ENCODE assay signal across 13 cellular contexts in genomic region chr9:110835404-110835803, GRCh38.
DNase-seq lines count a peak whose midpoint lies in the region; ATAC-seq, FAIRE-seq and TF ChIP-seq lines count a peak whose summit lies in the region.
"Had no signal": no experiment of that assay in that cellular context is flagged by ENCODE, and none has a peak within 500 bp of the region (broad histone marks: within the 10 kb centered on the region; RNA-seq: fewer than 3 reads in every experiment).

No MANE protein-coding gene starts in this region.

- H3K9me3 Mint-ChIP-seq in T-cell: peaks cover 2 to 7% (median 4%) of the 10 kb centered on the region in 3 donors

- CTCF ChIA-PET in T-cell (lab: Charles Lee): no interaction called here

- no peaks in the 10 kb centered on the region for H3K9me3 ChIP-seq in adipocyte (ENCODE audit: control insufficient read depth, low read length)

- TF ChIP-seq POLR2A in H54 (IDR thresholded peaks at IDR 0.05; ENCODE audit: low read depth, low read length) (no peak), GM12892 (IDR thresholded peaks at IDR 0.05; ENCODE audit: low read depth, low read length) (no peak)

- H3K27me3 Mint-ChIP-seq in T-cell: no peaks in the 10 kb centered on the region
- H3K27me3 Mint-ChIP-seq: B cell, T-helper 17 cell had no signal

- H3K36me3 ChIP-seq in adipocyte (ENCODE audit: control insufficient read depth, insufficient read depth, low read length, severe bottlenecking): no peaks in the 10 kb centered on the region

- H3K9ac ChIP-seq in adipocyte (ENCODE audit: low read length): peak overlapping the region; percentile 73

- no peak for ATAC-seq in T-cell (replicated peaks in 1 of 4)
- ATAC-seq: T-helper 17 cell had no signal

- peak; percentile 14 for DNase-seq in 8988T
- DNase-seq in H54 (ENCODE audit: insufficient read length, low spot score): peak; percentile 54
- peak; percentile 81 for DNase-seq in adipocyte (ENCODE audit: low read depth)
- DNase-seq in iPS-NIHi11 (ENCODE audit: low spot score): peak; percentile 11
- no peak for DNase-seq in GM12892 (ENCODE audit: insufficient read length)
- no peak for DNase-seq in HT-29 (ENCODE audit: low spot score)
- DNase-seq in T-cell: no peak
- DNase-seq in DMS53 (lab: John Stamatoyannopoulos, UW): no peak
- DNase-seq: NCI-H1417 treated with DMSO at 0.1 percent for 48 hours; NCI-H82; stimulated activated CD8-positive, alpha-beta memory T cell treated with anti-CD3 and anti-CD28 coated beads, Interleukin-4, amount 100 ng/mL, for 48 hours; T-helper 17 cell had no signal

- no peak overlapping the region for H3K4me3 ChIP-seq in adipocyte (ENCODE audit: low read length)

- peak; percentile 99 for FAIRE-seq in H54 (lab: Jason Lieb, UNC)
- FAIRE-seq in GM12892 (lab: Jason Lieb, UNC): no peak

- no peak overlapping the region for H3K4me3 Mint-ChIP-seq in T-cell
- H3K4me3 Mint-ChIP-seq: B cell, T-helper 17 cell had no signal

- H3K36me3 Mint-ChIP-seq in T-cell: no peaks in the 10 kb centered on the region

- H3K4me1 ChIP-seq in adipocyte (ENCODE audit: control insufficient read depth, insufficient read depth, low read length): peaks cover 17% of the 10 kb centered on the region

- H3K27ac Mint-ChIP-seq in T-cell: no peak overlapping the region
- H3K27ac Mint-ChIP-seq: B cell, T-helper 17 cell had no signal

- POLR2A ChIA-PET in T-cell (lab: Charles Lee): interaction anchor here in 1 of 2 donors (0.6 kb wide), 1 partner anchor 17 kb away, joined by 10 read pairs; no protein-coding TSS in a partner anchor

- no peaks in the 10 kb centered on the region for H3K27me3 ChIP-seq in adipocyte (replicated peaks; ENCODE audit: control insufficient read depth, insufficient read depth, low read length)

- no peaks in the 10 kb centered on the region for H3K4me1 Mint-ChIP-seq in T-cell
- H3K4me1 Mint-ChIP-seq: B cell, T-helper 17 cell had no signal

Comparison
In these comparisons a context has a peak if more than half of its experiments do, and no peak if none do; other contexts are left out.
1. DNase-seq: peak in 8988T (single experiment), H54 (single experiment), adipocyte (single experiment) and iPS-NIHi11 (single experiment); none in GM12892 (single experiment), HT-29 (single experiment), T-cell (0 of 34) and DMS53 (single experiment).